Comparison of ENCODE assay signal across 20 cellular contexts in the genomic region with DNA sequence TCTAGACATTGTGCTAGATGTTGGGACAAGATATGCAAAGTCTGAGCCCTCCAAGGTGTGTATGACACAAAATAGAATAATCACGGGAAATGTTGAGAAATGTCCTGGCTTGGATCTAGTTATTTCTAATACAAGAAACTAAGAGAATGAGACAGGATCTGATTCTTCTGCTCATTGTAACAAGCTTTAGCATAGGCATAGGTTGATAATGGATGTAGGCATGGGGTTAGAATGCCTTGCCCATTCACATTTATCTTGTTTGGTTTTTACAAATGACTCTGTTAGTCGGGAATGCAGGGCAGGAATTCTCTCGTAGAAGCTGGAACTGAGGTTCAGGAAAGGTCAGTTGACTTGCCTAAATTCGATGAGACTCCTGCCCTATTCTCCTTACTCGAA. TPM values are rescaled to one million over a fixed set of nuclear protein-coding genes. Genes with fewer than 3 reads are reported as not detected.
DNase-seq lines count a peak whose midpoint lies in the region; ATAC-seq, FAIRE-seq and TF ChIP-seq lines count a peak whose summit lies in the region.
"Had no signal": no experiment of that assay in that cellular context is flagged by ENCODE, and none has a peak within 500 bp of the region (broad histone marks: within the 10 kb centered on the region; RNA-seq: fewer than 3 reads in every experiment).

No MANE protein-coding gene starts in this region.

- H3K36me3 ChIP-seq in cardiac muscle cell (no peaks in the 10 kb centered on the region), heart right ventricle (no peaks in the 10 kb centered on the region), astrocyte (ENCODE audit: insufficient read depth, low read length) (no peaks in the 10 kb centered on the region)
- H3K36me3 ChIP-seq: heart left ventricle, spleen had no signal

- no peaks in the 10 kb centered on the region for H3K9me3 ChIP-seq in cardiac muscle cell (ENCODE audit: low read depth)
- H3K9me3 ChIP-seq in heart right ventricle = no peaks in the 10 kb centered on the region
- H3K9me3 ChIP-seq in astrocyte (ENCODE audit: insufficient read depth, low read depth, low read length) = no peaks in the 10 kb centered on the region
- H3K9me3 ChIP-seq: heart left ventricle, spleen had no signal

- H3K79me2 ChIP-seq in astrocyte (ENCODE audit: insufficient read depth, low read length) = peaks cover 33% of the 10 kb centered on the region

- no peak overlapping the region for H3K9ac ChIP-seq in astrocyte (ENCODE audit: low read length)

- peaks cover 11% of the 10 kb centered on the region for H3K27me3 Mint-ChIP-seq in astrocyte (ENCODE audit: low read depth, unreplicated experiment)
- peaks cover 17% of the 10 kb centered on the region for H3K27me3 Mint-ChIP-seq in activated T-cell treated with anti-CD3 and anti-CD28 coated beads, Interleukin-2, amount 50 U/mL, for 4 hours (ENCODE audit: low read depth)

- H3K4me3 Mint-ChIP-seq in astrocyte (ENCODE audit: unreplicated experiment) = peak overlapping the region; percentile 54
- H3K4me3 Mint-ChIP-seq in activated T-cell treated with anti-CD3 and anti-CD28 coated beads, Interleukin-2, amount 50 U/mL, for 4 hours = no peak overlapping the region
- H3K4me3 Mint-ChIP-seq: activated CD4-positive, alpha-beta memory T cell treated with anti-CD3 and anti-CD28 coated beads, Interleukin-2, amount 10 ng/mL, durations not matched to agents 7 days and 5 days had no signal

- DNase-seq in cardiac muscle cell (ENCODE audit: low read depth in 1 of 2, low spot score in 1 of 2) (peak; percentile 19 to 56), heart right ventricle (no peak), astrocyte (ENCODE audit: low read depth) (peak; percentile 44), iris pigment epithelial cell (ENCODE audit: low read depth) (peak; percentile 22), AML-193 (lab: John Stamatoyannopoulos, UW) (no peak)
- no peak for DNase-seq in activated T-cell treated with anti-CD3 and anti-CD28 coated beads, Interleukin-2, amount 50 U/mL, for 4 hours
- no peak for DNase-seq in effector CD8-positive, alpha-beta T cell (lab: John Stamatoyannopoulos, UW)
- DNase-seq: activated CD4-positive, alpha-beta memory T cell treated with anti-CD3 and anti-CD28 coated beads, Interleukin-2, amount 10 ng/mL, durations not matched to agents 7 days and 5 days; Calu3; heart left ventricle; KBM-7; NCI-H69; spleen; substantia nigra; T-helper 9 cell had no signal

- H3K4me1 Mint-ChIP-seq in astrocyte (ENCODE audit: low read depth, unreplicated experiment) = peaks cover 26% of the 10 kb centered on the region
- H3K4me1 Mint-ChIP-seq in activated T-cell treated with anti-CD3 and anti-CD28 coated beads, Interleukin-2, amount 50 U/mL, for 4 hours (ENCODE audit: low read depth) = peaks cover 22% of the 10 kb centered on the region

- peaks cover 2% of the 10 kb centered on the region for H3K36me3 Mint-ChIP-seq in astrocyte (ENCODE audit: low read depth, unreplicated experiment)
- H3K36me3 Mint-ChIP-seq in activated T-cell treated with anti-CD3 and anti-CD28 coated beads, Interleukin-2, amount 50 U/mL, for 4 hours (ENCODE audit: insufficient read depth) = peaks cover 2% of the 10 kb centered on the region

- H4K20me1 ChIP-seq in astrocyte (ENCODE audit: insufficient read depth, low read length) = peaks cover 18% of the 10 kb centered on the region

- H3K9me3 Mint-ChIP-seq in astrocyte (ENCODE audit: unreplicated experiment) = peaks cover 4% of the 10 kb centered on the region
- H3K9me3 Mint-ChIP-seq in activated T-cell treated with anti-CD3 and anti-CD28 coated beads, Interleukin-2, amount 50 U/mL, for 4 hours = no peaks in the 10 kb centered on the region
- H3K9me3 Mint-ChIP-seq: activated CD4-positive, alpha-beta memory T cell treated with anti-CD3 and anti-CD28 coated beads, Interleukin-2, amount 10 ng/mL, durations not matched to agents 7 days and 5 days; activated T-helper 2 cell treated with anti-CD3 and anti-CD28 coated beads, Interferon-gamma antibody, Interleukin-2, Interleukin-4, amounts not matched to agents 10 μg/mL and 5 μg/mL and 100 μg/mL, durations not matched to agents 14 hours and 24 hours and 36 hours had no signal

- H3K27ac ChIP-seq in cardiac muscle cell (no peak overlapping the region), heart right ventricle (no peak overlapping the region), astrocyte (ENCODE audit: low read depth, low read length) (no peak overlapping the region)
- H3K27ac ChIP-seq: heart left ventricle had no signal

- WGBS in heart right ventricle, 2 donors = 42% methylated on average over 5 of the region's 5 CpGs

- H3K4me2 ChIP-seq in astrocyte (ENCODE audit: low read length) = peak overlapping the region; percentile 43

- ATAC-seq in heart right ventricle (no peak), GM21737 (IDR thresholded peaks at IDR 0.05; ENCODE audit: unreplicated experiment) (no peak)
- no peak for ATAC-seq in activated T-cell treated with anti-CD3 and anti-CD28 coated beads, Interleukin-2, amount 50 U/mL, for 4 hours
- ATAC-seq: heart left ventricle, Right ventricle myocardium inferior had no signal

- H3K4me3 ChIP-seq in cardiac muscle cell (no peak overlapping the region), heart right ventricle (no peak overlapping the region), astrocyte (ENCODE audit: insufficient read depth, low read depth, low read length) (no peak overlapping the region)
- H3K4me3 ChIP-seq: heart left ventricle, spleen had no signal

- no peaks in the 10 kb centered on the region for H3K27me3 ChIP-seq in cardiac muscle cell
- H3K27me3 ChIP-seq in heart right ventricle = peaks cover 0 to 21% (median 18%) of the 10 kb centered on the region in 7 donors
- H3K27me3 ChIP-seq in astrocyte (ENCODE audit: insufficient read depth, low read length) = no peaks in the 10 kb centered on the region

- FAIRE-seq in astrocyte (lab: Jason Lieb, UNC) = no peak
- FAIRE-seq: A204.1 had no signal

- peaks cover 13% of the 10 kb centered on the region for H3K4me1 ChIP-seq in cardiac muscle cell (ENCODE audit: low read depth)
- H3K4me1 ChIP-seq in heart right ventricle = peaks cover 5 to 34% (median 16%) of the 10 kb centered on the region in 9 donors
- H3K4me1 ChIP-seq in astrocyte (ENCODE audit: insufficient read depth, low read length) = peaks cover 4% of the 10 kb centered on the region

- TF ChIP-seq CTCF in cardiac muscle cell (IDR thresholded peaks at IDR 0.05; ENCODE audit: low read depth, low read length) (no peak), heart right ventricle (IDR thresholded peaks at IDR 0.05) (no peak), astrocyte (IDR thresholded peaks at IDR 0.05; ENCODE audit: insufficient read depth, low read depth, low read length) (no peak)

- intact Hi-C loops in heart right ventricle (cut with DNase I) = loop anchor here (1.0 to 10.0 kb wide), 7 partner anchors 69 to 339 kb away; partner anchors contain the start of gene BRPF3 (in 6 of the 10)

- H3K27ac Mint-ChIP-seq in astrocyte (ENCODE audit: unreplicated experiment) = no peak overlapping the region
- H3K27ac Mint-ChIP-seq: activated CD4-positive, alpha-beta memory T cell treated with anti-CD3 and anti-CD28 coated beads, Interleukin-2, amount 10 ng/mL, durations not matched to agents 7 days and 5 days; activated T-helper 2 cell treated with anti-CD3 and anti-CD28 coated beads, Interferon-gamma antibody, Interleukin-2, Interleukin-4, amounts not matched to agents 10 μg/mL and 5 μg/mL and 100 μg/mL, durations not matched to agents 14 hours and 24 hours and 36 hours had no signal

- no peak overlapping the region for H2AFZ ChIP-seq in astrocyte (ENCODE audit: low read depth, low read length)

RNA-seq across cellular contexts. Expression of gene SLC26A8, which starts 1.5 kb away (rescaled TPM):
- total RNA-seq in cardiac muscle cell (not detected in 2 replicates), heart right ventricle (under 1 TPM in 5 of 10 donors, not detected in 5; 0.07 to 0.11 (median 0.10) TPM), astrocyte (not detected in 2 replicates)
- polyA plus RNA-seq in cardiac muscle cell (0.37 TPM in 1 of 2 replicates, not detected in the other), heart right ventricle (under 1 TPM in 1 of 2 donors, not detected in 1; 0.03 TPM)
- total RNA-seq in activated T-cell treated with anti-CD3 and anti-CD28 coated beads, Interleukin-2, amount 50 U/mL, for 4 hours = not detected
- total RNA-seq: activated CD4-positive, alpha-beta memory T cell treated with anti-CD3 and anti-CD28 coated beads, Interleukin-2, amount 10 ng/mL, durations not matched to agents 7 days and 5 days; activated T-helper 2 cell treated with anti-CD3 and anti-CD28 coated beads, Interferon-gamma antibody, Interleukin-2, Interleukin-4, amounts not matched to agents 10 μg/mL and 5 μg/mL and 100 μg/mL, durations not matched to agents 14 hours and 24 hours and 36 hours; Calu3; lower leg skin; Right ventricle myocardium inferior had no signal

RNA-seq across cellular contexts. Expression of gene MAPK14, which starts 1.7 kb away (rescaled TPM):
- total RNA-seq in cardiac muscle cell (62.2 and 96.2 TPM in 2 replicates), heart right ventricle (10 to 100 TPM; 25.0 to 38.1 (median 29.4) TPM), astrocyte (40.5 and 41.3 TPM in 2 replicates)
- polyA plus RNA-seq in cardiac muscle cell (41.6 and 61.6 TPM in 2 replicates), heart right ventricle (10 to 100 TPM in 1 of 2 donors, 1 to 10 TPM in 1; 9.2 to 18.2 TPM)
- 10 to 100 TPM; 35.7 to 40.9 (median 38.7) TPM for total RNA-seq in activated T-cell treated with anti-CD3 and anti-CD28 coated beads, Interleukin-2, amount 50 U/mL, for 4 hours

Comparison
In these comparisons a context has a peak if more than half of its experiments do, and no peak if none do; other contexts are left out.
1. DNase-seq: peak in cardiac muscle cell (2 of 2), astrocyte (single experiment) and iris pigment epithelial cell (single experiment); none in heart right ventricle (0 of 2), activated T-cell treated with anti-CD3 and anti-CD28 coated beads, Interleukin-2, amount 50 U/mL, for 4 hours (single experiment), AML-193 (0 of 2) and effector CD8-positive, alpha-beta T cell (single experiment).